19 cellular contexts compared by ENCODE assay signal in genomic region chr9:76150016-76150415, GRCh38.
"Had no signal": no experiment of that assay in that cellular context is flagged by ENCODE, and none has a peak within 500 bp of the region (broad histone marks: within the 10 kb centered on the region; RNA-seq: fewer than 3 reads in every experiment).

No MANE protein-coding gene starts in this region.

- H3K27ac ChIP-seq: adrenal gland, ascending aorta, brain microvascular endothelial cell, spleen, WERI-Rb-1 had no signal

- H3K9me3 Mint-ChIP-seq: activated naive CD4-positive, alpha-beta T cell treated with anti-CD3 and anti-CD28 coated beads, Interleukin-2, amount 50 U/mL, for 72 hours; mesothelial cell of epicardium; naive thymus-derived CD8-positive, alpha-beta T cell; T-cell had no signal

- DNase-seq: activated CD4-positive, alpha-beta T cell treated with anti-CD3 and anti-CD28 coated beads for 1 hour; activated CD4-positive, alpha-beta T cell treated with anti-CD3 and anti-CD28 coated beads, Interleukin-2, amount 50 U/mL, for 4 hours; activated gamma-delta T cell; adrenal gland; brain microvascular endothelial cell; effector memory CD4-positive, alpha-beta T cell; foreskin melanocyte; hippocampal formation; naive thymus-derived CD8-positive, alpha-beta T cell; spleen; stimulated activated CD4-positive, alpha-beta T cell treated with anti-CD3 and anti-CD28 coated beads, Interleukin-4, amount 100 ng/mL, for 24 hours; stimulated activated naive CD4-positive, alpha-beta T cell treated with Interleukin-2 at 50 U/mL for 16 hours; T-cell; WERI-Rb-1 had no signal

- H3K4me3 ChIP-seq: adrenal gland, ascending aorta, spleen had no signal

- H3K36me3 Mint-ChIP-seq: activated naive CD4-positive, alpha-beta T cell treated with anti-CD3 and anti-CD28 coated beads, Interleukin-2, amount 50 U/mL, for 72 hours; mesothelial cell of epicardium had no signal

- H3K36me3 ChIP-seq: adrenal gland, ascending aorta, brain microvascular endothelial cell, spleen, WERI-Rb-1 had no signal

- ATAC-seq: activated naive CD4-positive, alpha-beta T cell treated with anti-CD3 and anti-CD28 coated beads, Interleukin-2, amount 50 U/mL, for 72 hours; esophagus mucosa; naive thymus-derived CD8-positive, alpha-beta T cell; T-cell had no signal

- H3K4me1 ChIP-seq: adrenal gland, ascending aorta had no signal

- H3K27me3 ChIP-seq: adrenal gland, ascending aorta, brain microvascular endothelial cell, spleen had no signal

- H3K4me1 Mint-ChIP-seq: central memory CD8-positive, alpha-beta T cell; T-cell had no signal

- H3K4me3 Mint-ChIP-seq: central memory CD8-positive, alpha-beta T cell; mesothelial cell of epicardium; naive thymus-derived CD8-positive, alpha-beta T cell; T-cell had no signal

- H3K9me3 ChIP-seq: adrenal gland, ascending aorta, spleen had no signal

- H3K27me3 Mint-ChIP-seq: central memory CD8-positive, alpha-beta T cell; naive thymus-derived CD8-positive, alpha-beta T cell; T-cell had no signal

- H3K27ac Mint-ChIP-seq: activated naive CD4-positive, alpha-beta T cell treated with anti-CD3 and anti-CD28 coated beads, Interleukin-2, amount 50 U/mL, for 72 hours; mesothelial cell of epicardium; naive thymus-derived CD8-positive, alpha-beta T cell; T-cell had no signal
